8 cellular contexts compared by ENCODE assay signal in genomic region chr1:203607169-203607873, GRCh38. TPM values are rescaled to one million over a fixed set of nuclear protein-coding genes. Genes with fewer than 3 reads are reported as not detected.
DNase-seq lines count a peak whose midpoint lies in the region; ATAC-seq lines count a peak whose summit lies in the region.

No MANE protein-coding gene starts in this region.

- peak; percentile 39 to 70 for ATAC-seq in stimulated activated naive B cell treated with anti-CD40 and anti-IgM and Interleukin-4, amounts not matched to agents 10 μg/mL and 1 μg/mL and 100 μg/mL, for 72 hours (replicated peaks)
- ATAC-seq in GM21576 (IDR thresholded peaks at IDR 0.05; ENCODE audit: unreplicated experiment): no peak

- H3K9me3 Mint-ChIP-seq in immature natural killer cell: no peaks in the 10 kb centered on the region
- H3K9me3 Mint-ChIP-seq in stimulated activated naive B cell treated with anti-CD40 and anti-IgM and Interleukin-4, amounts not matched to agents 10 μg/mL and 1 μg/mL and 100 μg/mL, for 72 hours: peaks cover 0 to 1% of the 10 kb centered on the region in 2 donors

- no peaks in the 10 kb centered on the region for H3K36me3 Mint-ChIP-seq in immature natural killer cell
- H3K36me3 Mint-ChIP-seq in stimulated activated naive B cell treated with anti-CD40 and anti-IgM and Interleukin-4, amounts not matched to agents 10 μg/mL and 1 μg/mL and 100 μg/mL, for 72 hours: no peaks in the 10 kb centered on the region

- H3K4me1 Mint-ChIP-seq in immature natural killer cell: peaks cover 17 to 30% of the 10 kb centered on the region in 2 donors
- H3K4me1 Mint-ChIP-seq in stimulated activated naive B cell treated with anti-CD40 and anti-IgM and Interleukin-4, amounts not matched to agents 10 μg/mL and 1 μg/mL and 100 μg/mL, for 72 hours: peaks cover 3 to 11% of the 10 kb centered on the region in 2 donors

- H3K4me3 Mint-ChIP-seq in immature natural killer cell: peak overlapping the region; percentile 77 to 90 (median 81)
- no peak overlapping the region for H3K4me3 Mint-ChIP-seq in stimulated activated naive B cell treated with anti-CD40 and anti-IgM and Interleukin-4, amounts not matched to agents 10 μg/mL and 1 μg/mL and 100 μg/mL, for 72 hours

- peaks cover 3 to 6% (median 3%) of the 10 kb centered on the region in 3 donors for H3K27me3 Mint-ChIP-seq in immature natural killer cell (ENCODE audit: low read depth in 3 of 3)
- H3K27me3 Mint-ChIP-seq in stimulated activated naive B cell treated with anti-CD40 and anti-IgM and Interleukin-4, amounts not matched to agents 10 μg/mL and 1 μg/mL and 100 μg/mL, for 72 hours: peaks cover 0 to 8% of the 10 kb centered on the region in 2 donors

- H3K27ac Mint-ChIP-seq in immature natural killer cell: peak overlapping the region; percentile 88 to 97 (median 96)
- no peak overlapping the region for H3K27ac Mint-ChIP-seq in stimulated activated naive B cell treated with anti-CD40 and anti-IgM and Interleukin-4, amounts not matched to agents 10 μg/mL and 1 μg/mL and 100 μg/mL, for 72 hours

- DNase-seq in GM04503 (ENCODE audit: low read depth) (peak; percentile 73), SIG-M5 treated with dmso at 0.1 percent for 504 hours (lab: John Stamatoyannopoulos, UW; ENCODE audit: unreplicated experiment) (peak; percentile 97), activated gamma-delta T cell treated with Interleukin-2 at 50 U/mL for 16 hours (peak; percentile 72), immature natural killer cell (peak; percentile 77 to 80 (median 78)), hippocampal formation (lab: John Stamatoyannopoulos, UW) (no peak), mesenteric fat pad (ENCODE audit: low spot score) (no peak)
- no peak for DNase-seq in stimulated activated naive B cell treated with anti-CD40 and anti-IgM and Interleukin-4, amounts not matched to agents 10 μg/mL and 1 μg/mL and 100 μg/mL, for 72 hours

RNA-seq across cellular contexts. Expression of gene ATP2B4, which starts 19.3 kb away (rescaled TPM):
- polyA plus RNA-seq in immature natural killer cell: 10 to 100 TPM; 24.5 to 63.1 (median 36.8) TPM
- total RNA-seq in mesenteric fat pad: 122 TPM

Comparison
In these comparisons a context has a peak if more than half of its experiments do, and no peak if none do; other contexts are left out.
1. DNase-seq: peak in GM04503 (single experiment), SIG-M5 treated with dmso at 0.1 percent for 504 hours (single experiment), activated gamma-delta T cell treated with Interleukin-2 at 50 U/mL for 16 hours (single experiment) and immature natural killer cell (3 of 3); none in stimulated activated naive B cell treated with anti-CD40 and anti-IgM and Interleukin-4, amounts not matched to agents 10 μg/mL and 1 μg/mL and 100 μg/mL, for 72 hours (single experiment), hippocampal formation (0 of 2) and mesenteric fat pad (single experiment).
2. H3K4me3 Mint-ChIP-seq: peak in immature natural killer cell (5 of 5); none in stimulated activated naive B cell treated with anti-CD40 and anti-IgM and Interleukin-4, amounts not matched to agents 10 μg/mL and 1 μg/mL and 100 μg/mL, for 72 hours (0 of 2).